In genomic region chr9:89625721-89626687, GRCh38 we compare ENCODE assay signal across 25 cellular contexts.
"Had no signal": no experiment of that assay in that cellular context is flagged by ENCODE, and none has a peak within 500 bp of the region (broad histone marks: within the 10 kb centered on the region; RNA-seq: fewer than 3 reads in every experiment).

No MANE protein-coding gene starts in this region.

- H3K4me3 ChIP-seq: breast epithelium, coronary artery, esophagus squamous epithelium, psoas muscle, spleen, upper lobe of left lung, vagina had no signal

- H3K4me1 Mint-ChIP-seq: activated CD4-positive, alpha-beta T cell treated with anti-CD3 and anti-CD28 coated beads, Interleukin-2, amount 10 ng/mL, durations not matched to agents 7 days and 5 days; memory B cell had no signal

- DNase-seq: activated CD4-positive, alpha-beta memory T cell treated with anti-CD3 and anti-CD28 coated beads, Interleukin-2, amount 10 ng/mL, durations not matched to agents 7 days and 5 days; activated CD4-positive, alpha-beta T cell treated with anti-CD3 and anti-CD28 coated beads, Interleukin-2, amount 10 ng/mL, durations not matched to agents 7 days and 5 days; activated CD4-positive, CD25-positive, alpha-beta regulatory T cell treated with anti-CD3 and anti-CD28 coated beads, Interleukin-2, amount 50 U/mL, for 72 hours; activated CD8-positive, alpha-beta memory T cell treated with anti-CD3 and anti-CD28 coated beads, Interleukin-2, amount 50 U/mL, for 48 hours; activated gamma-delta T cell treated with Interleukin-2 at 50 U/mL for 16 hours; activated naive CD4-positive, alpha-beta T cell treated with anti-CD3 and anti-CD28 coated beads, Interleukin-2, amount 50 U/mL, for 16 hours; activated T-cell treated with anti-CD3 and anti-CD28 coated beads, Interleukin-2, amount 50 U/mL, for 24 hours; cerebellar nuclear complex; esophagus squamous epithelium; foreskin melanocyte; midbrain; naive thymus-derived CD4-positive, alpha-beta T cell; nucleus accumbens; psoas muscle; spleen; stimulated activated CD4-positive, alpha-beta T cell treated with anti-CD3 and anti-CD28 coated beads, Interleukin-2, amount 100 ng/mL, for 48 hours; stimulated activated naive CD8-positive, alpha-beta T cell treated with anti-CD3 and anti-CD28 coated beads, Interleukin-15, Interleukin-2, amounts not matched to agents 100 U/mL and 50 U/mL, for 24 hours; SW 1271; T-helper 2 cell; upper lobe of left lung had no signal

- H3K36me3 ChIP-seq: breast epithelium, esophagus squamous epithelium, spleen, upper lobe of left lung, vagina had no signal

- H3K9me3 Mint-ChIP-seq: activated CD4-positive, alpha-beta memory T cell treated with anti-CD3 and anti-CD28 coated beads, Interleukin-2, amount 10 ng/mL, durations not matched to agents 7 days and 5 days; activated CD4-positive, alpha-beta T cell treated with anti-CD3 and anti-CD28 coated beads, Interleukin-2, amount 10 ng/mL, durations not matched to agents 7 days and 5 days; activated T-cell treated with anti-CD3 and anti-CD28 coated beads, Interleukin-2, amount 50 U/mL, for 24 hours; memory B cell; naive thymus-derived CD4-positive, alpha-beta T cell had no signal

- H3K27ac Mint-ChIP-seq: activated CD4-positive, alpha-beta memory T cell treated with anti-CD3 and anti-CD28 coated beads, Interleukin-2, amount 10 ng/mL, durations not matched to agents 7 days and 5 days; activated CD4-positive, alpha-beta T cell treated with anti-CD3 and anti-CD28 coated beads, Interleukin-2, amount 10 ng/mL, durations not matched to agents 7 days and 5 days; activated T-cell treated with anti-CD3 and anti-CD28 coated beads, Interleukin-2, amount 50 U/mL, for 24 hours; memory B cell; naive thymus-derived CD4-positive, alpha-beta T cell had no signal

- H3K4me1 ChIP-seq: breast epithelium, parathyroid adenoma had no signal

- H3K9ac ChIP-seq: parathyroid adenoma had no signal

- H3K27me3 ChIP-seq: breast epithelium, upper lobe of left lung, vagina had no signal

- H3K9me3 ChIP-seq: breast epithelium, esophagus squamous epithelium, psoas muscle, spleen, upper lobe of left lung, vagina had no signal

- ATAC-seq: naive thymus-derived CD4-positive, alpha-beta T cell; psoas muscle; stimulated activated naive CD8-positive, alpha-beta T cell treated with anti-CD3 and anti-CD28 coated beads, Interleukin-15, Interleukin-2, amounts not matched to agents 100 U/mL and 50 U/mL, for 24 hours had no signal

- H3K36me3 Mint-ChIP-seq: memory B cell; naive thymus-derived CD4-positive, alpha-beta T cell had no signal

- H3K27ac ChIP-seq: breast epithelium, coronary artery, esophagus squamous epithelium, parathyroid adenoma, psoas muscle, spleen, upper lobe of left lung, vagina had no signal

- H3K4me3 Mint-ChIP-seq: activated CD4-positive, alpha-beta memory T cell treated with anti-CD3 and anti-CD28 coated beads, Interleukin-2, amount 10 ng/mL, durations not matched to agents 7 days and 5 days; activated CD4-positive, alpha-beta T cell treated with anti-CD3 and anti-CD28 coated beads, Interleukin-2, amount 10 ng/mL, durations not matched to agents 7 days and 5 days; activated T-cell treated with anti-CD3 and anti-CD28 coated beads, Interleukin-2, amount 50 U/mL, for 24 hours; memory B cell; naive thymus-derived CD4-positive, alpha-beta T cell had no signal
